ENCODE assay signal across 1 cellular context in genomic region chr19:47445937-47446402, GRCh38.
TF ChIP-seq lines count a peak whose summit lies in the region.

No MANE protein-coding gene starts in this region.

TF ChIP-seq in K562, 482 proteins besides CTCF, POLR2A, EP300 and RAD21:
- TF ChIP-seq HDAC1 (IDR thresholded peaks at IDR 0.05) (peak in 1 of 2 experiments; percentile 31; a peak in 1 of 4 replicates), ZNF263 (CRISPR knock-in tag; IDR thresholded peaks at IDR 0.05; ENCODE audit: borderline replicate concordance) (peak; percentile 92), TBP (optimal IDR thresholded peaks at IDR 0.05; ENCODE audit: low read depth, low read length) (no peak), GATAD2A (IDR thresholded peaks at IDR 0.05) (0 out of 2 replicates have a peak, but pooled peaks have one; percentile 26), ELF1 (tag; IDR thresholded peaks at IDR 0.05) (0 out of 2 replicates have a peak, but pooled peaks have one; percentile 15), CREM (IDR thresholded peaks at IDR 0.05; ENCODE audit: low read depth) (peak; percentile 28; the same call in 1 of the 2 replicates), RCOR1 (IDR thresholded peaks at IDR 0.05; ENCODE audit: borderline replicate concordance in 1 of 2, low read depth in 2 of 2, low read length in 2 of 2) (0 out of 4 replicates have a peak, but pooled peaks of 1 of the 2 experiments have one; percentile 16), ZBTB7A (IDR thresholded peaks at IDR 0.05; ENCODE audit: borderline replicate concordance, control insufficient read depth, low read depth, low read length) (peak; percentile 31; the same call in 1 of the 2 replicates), ZNF316 (IDR thresholded peaks at IDR 0.05) (peak; percentile 33), SUPT5H (IDR thresholded peaks at IDR 0.05) (no peak), POLR2AphosphoS5 (IDR thresholded peaks at IDR 0.05; ENCODE audit: control insufficient read depth, insufficient read depth, low read depth, low read length) (no peak), ZNF696 (CRISPR knock-in tag; conservative IDR thresholded peaks at IDR 0.05) (no peak), ESRRA (IDR thresholded peaks at IDR 0.05; ENCODE audit: borderline replicate concordance, low read depth) (no peak), EGR1 (conservative IDR thresholded peaks at IDR 0.05) (peak; percentile 100), PURB (CRISPR knock-in tag; IDR thresholded peaks at IDR 0.05; ENCODE audit: low read depth) (no peak), KLF16 (IDR thresholded peaks at IDR 0.05) (0 out of 2 replicates have a peak, but pooled peaks have one; percentile 37), MBD2 (IDR thresholded peaks at IDR 0.05; ENCODE audit: borderline replicate concordance, low read depth) (no peak), TEAD4 (IDR thresholded peaks at IDR 0.05; ENCODE audit: low read length) (peak; percentile 74), TEAD4 (CRISPR knock-in tag; IDR thresholded peaks at IDR 0.05; ENCODE audit: borderline replicate concordance) (no peak), MAZ (CRISPR knock-in tag; conservative IDR thresholded peaks at IDR 0.05 in 1 of 2, IDR thresholded peaks at IDR 0.05 in 1 of 2) (peak in 1 of 2 experiments; percentile 49; a peak in 2 of 4 replicates), VEZF1 (CRISPR knock-in tag; IDR thresholded peaks at IDR 0.05) (peak; percentile 93), NRF1 (conservative IDR thresholded peaks at IDR 0.05 in 1 of 2, IDR thresholded peaks at IDR 0.05 in 1 of 2) (peak; percentile 12 to 13; a peak in 1 of 4 replicates), KDM5B (IDR thresholded peaks at IDR 0.05; ENCODE audit: insufficient replicate concordance, low read depth, low read length) (peak; percentile 22)
- TF ChIP-seq, protein P1, sequence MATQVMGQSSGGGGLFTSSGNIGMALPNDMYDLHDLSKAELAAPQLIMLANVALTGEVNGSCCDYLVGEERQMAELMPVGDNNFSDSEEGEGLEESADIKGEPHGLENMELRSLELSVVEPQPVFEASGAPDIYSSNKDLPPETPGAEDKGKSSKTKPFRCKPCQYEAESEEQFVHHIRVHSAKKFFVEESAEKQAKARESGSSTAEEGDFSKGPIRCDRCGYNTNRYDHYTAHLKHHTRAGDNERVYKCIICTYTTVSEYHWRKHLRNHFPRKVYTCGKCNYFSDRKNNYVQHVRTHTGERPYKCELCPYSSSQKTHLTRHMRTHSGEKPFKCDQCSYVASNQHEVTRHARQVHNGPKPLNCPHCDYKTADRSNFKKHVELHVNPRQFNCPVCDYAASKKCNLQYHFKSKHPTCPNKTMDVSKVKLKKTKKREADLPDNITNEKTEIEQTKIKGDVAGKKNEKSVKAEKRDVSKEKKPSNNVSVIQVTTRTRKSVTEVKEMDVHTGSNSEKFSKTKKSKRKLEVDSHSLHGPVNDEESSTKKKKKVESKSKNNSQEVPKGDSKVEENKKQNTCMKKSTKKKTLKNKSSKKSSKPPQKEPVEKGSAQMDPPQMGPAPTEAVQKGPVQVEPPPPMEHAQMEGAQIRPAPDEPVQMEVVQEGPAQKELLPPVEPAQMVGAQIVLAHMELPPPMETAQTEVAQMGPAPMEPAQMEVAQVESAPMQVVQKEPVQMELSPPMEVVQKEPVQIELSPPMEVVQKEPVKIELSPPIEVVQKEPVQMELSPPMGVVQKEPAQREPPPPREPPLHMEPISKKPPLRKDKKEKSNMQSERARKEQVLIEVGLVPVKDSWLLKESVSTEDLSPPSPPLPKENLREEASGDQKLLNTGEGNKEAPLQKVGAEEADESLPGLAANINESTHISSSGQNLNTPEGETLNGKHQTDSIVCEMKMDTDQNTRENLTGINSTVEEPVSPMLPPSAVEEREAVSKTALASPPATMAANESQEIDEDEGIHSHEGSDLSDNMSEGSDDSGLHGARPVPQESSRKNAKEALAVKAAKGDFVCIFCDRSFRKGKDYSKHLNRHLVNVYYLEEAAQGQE (CRISPR knock-in tag; IDR thresholded peaks at IDR 0.05; ENCODE audit: low read depth) = 0 out of 2 replicates have a peak, but pooled peaks have one; percentile 45
- TF ChIP-seq, protein P2, sequence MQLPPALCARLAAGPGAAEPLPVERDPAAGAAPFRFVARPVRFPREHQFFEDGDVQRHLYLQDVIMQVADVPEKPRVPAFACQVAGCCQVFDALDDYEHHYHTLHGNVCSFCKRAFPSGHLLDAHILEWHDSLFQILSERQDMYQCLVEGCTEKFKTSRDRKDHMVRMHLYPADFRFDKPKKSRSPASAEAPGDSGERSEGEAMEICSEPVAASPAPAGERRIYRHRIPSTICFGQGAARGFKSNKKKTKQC (CRISPR knock-in tag; IDR thresholded peaks at IDR 0.05) = no peak
- TF ChIP-seq, protein P3, sequence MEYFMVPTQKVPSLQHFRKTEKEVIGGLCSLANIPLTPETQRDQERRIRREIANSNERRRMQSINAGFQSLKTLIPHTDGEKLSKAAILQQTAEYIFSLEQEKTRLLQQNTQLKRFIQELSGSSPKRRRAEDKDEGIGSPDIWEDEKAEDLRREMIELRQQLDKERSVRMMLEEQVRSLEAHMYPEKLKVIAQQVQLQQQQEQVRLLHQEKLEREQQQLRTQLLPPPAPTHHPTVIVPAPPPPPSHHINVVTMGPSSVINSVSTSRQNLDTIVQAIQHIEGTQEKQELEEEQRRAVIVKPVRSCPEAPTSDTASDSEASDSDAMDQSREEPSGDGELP (CRISPR knock-in tag; IDR thresholded peaks at IDR 0.05; ENCODE audit: borderline replicate concordance) = peak; percentile 1; the same call in 1 of the 2 replicates
